Comparison of ENCODE assay signal across 20 cellular contexts in genomic region chr5:175484824-175485223, GRCh38. TPM values are rescaled to one million over a fixed set of nuclear protein-coding genes. Genes with fewer than 3 reads are reported as not detected.
DNase-seq lines count a peak whose midpoint lies in the region; ATAC-seq and TF ChIP-seq lines count a peak whose summit lies in the region.
"Had no signal": no experiment of that assay in that cellular context is flagged by ENCODE, and none has a peak within 500 bp of the region (broad histone marks: within the 10 kb centered on the region; RNA-seq: fewer than 3 reads in every experiment).

No MANE protein-coding gene starts in this region.

- TF ChIP-seq CTCF in natural killer cell (IDR thresholded peaks at IDR 0.05): no peak

- H3K4me3 Mint-ChIP-seq in T-helper 2 cell treated with Interferon-gamma antibody and Interleukin-4, amounts not matched to agents 5 μg/mL and 100 μg/mL, for 36 hours: peak overlapping the region; percentile 10
- peak overlapping the region; percentile 39 for H3K4me3 Mint-ChIP-seq in natural killer cell treated with Interleukin-12 subunit alpha and Interleukin-12 subunit beta and Interleukin-15 and Interleukin-18, amount 100 ng/mL, for 72 hours
- no peak overlapping the region for H3K4me3 Mint-ChIP-seq in natural killer cell
- H3K4me3 Mint-ChIP-seq in stimulated activated naive CD8-positive, alpha-beta T cell treated with anti-CD3 and anti-CD28 coated beads, Interleukin-15, amount 100 ng/mL, for 72 hours: peak overlapping the region; percentile 31 to 71

- no peak for DNase-seq in T-helper 2 cell treated with Interferon-gamma antibody and Interleukin-4, amounts not matched to agents 5 μg/mL and 100 μg/mL, for 36 hours (ENCODE audit: low spot score)
- DNase-seq in T-helper 2 cell (no peak), natural killer cell (no peak), kidney tubule cell (ENCODE audit: low spot score) (peak; percentile 25)
- no peak for DNase-seq in natural killer cell treated with Interleukin-12 subunit alpha and Interleukin-12 subunit beta and Interleukin-15 and Interleukin-18, amount 100 ng/mL, for 72 hours (ENCODE audit: low spot score)
- DNase-seq in stimulated activated naive CD8-positive, alpha-beta T cell treated with anti-CD3 and anti-CD28 coated beads, Interleukin-15, amount 100 ng/mL, for 72 hours: no peak
- DNase-seq: C1 segment of cervical spinal cord, DMS53, IMR-90, NCI-H1417, NCI-H2029 treated with DMSO at 0.1 percent for 48 hours, NCI-H510A, NCI-H82 had no signal

- H3K4me1 Mint-ChIP-seq in T-helper 2 cell treated with Interferon-gamma antibody and Interleukin-4, amounts not matched to agents 5 μg/mL and 100 μg/mL, for 36 hours (ENCODE audit: low read depth): peaks cover 81% of the 10 kb centered on the region
- peaks cover 77 to 86% of the 10 kb centered on the region in 2 donors for H3K4me1 Mint-ChIP-seq in natural killer cell treated with Interleukin-12 subunit alpha and Interleukin-12 subunit beta and Interleukin-15 and Interleukin-18, amount 100 ng/mL, for 72 hours (ENCODE audit: low read depth in 2 of 2)
- peaks cover 65 to 66% of the 10 kb centered on the region in 2 donors for H3K4me1 Mint-ChIP-seq in natural killer cell
- H3K4me1 Mint-ChIP-seq in stimulated activated naive CD8-positive, alpha-beta T cell treated with anti-CD3 and anti-CD28 coated beads, Interleukin-15, amount 100 ng/mL, for 72 hours: peaks cover 100% of the 10 kb centered on the region

- intact Hi-C loops in natural killer cell (cut with micrococcal nuclease): no loop called here

- ATAC-seq in natural killer cell treated with Interleukin-12 subunit alpha and Interleukin-12 subunit beta and Interleukin-15 and Interleukin-18, amount 100 ng/mL, for 72 hours: no peak
- no peak for ATAC-seq in natural killer cell
- ATAC-seq in stimulated activated naive CD8-positive, alpha-beta T cell treated with anti-CD3 and anti-CD28 coated beads, Interleukin-15, amount 100 ng/mL, for 72 hours: no peak
- no peak for ATAC-seq in GM21381 (IDR thresholded peaks at IDR 0.05; ENCODE audit: unreplicated experiment)
- ATAC-seq in GM21619 (IDR thresholded peaks at IDR 0.05; ENCODE audit: unreplicated experiment): no peak
- ATAC-seq: GM12878, HCT116 had no signal

- no peaks in the 10 kb centered on the region for H3K27me3 Mint-ChIP-seq in T-helper 2 cell treated with Interferon-gamma antibody and Interleukin-4, amounts not matched to agents 5 μg/mL and 100 μg/mL, for 36 hours (ENCODE audit: low read depth)
- H3K27me3 Mint-ChIP-seq in natural killer cell treated with Interleukin-12 subunit alpha and Interleukin-12 subunit beta and Interleukin-15 and Interleukin-18, amount 100 ng/mL, for 72 hours: no peaks in the 10 kb centered on the region
- no peaks in the 10 kb centered on the region for H3K27me3 Mint-ChIP-seq in natural killer cell (ENCODE audit: low read depth in 2 of 2)
- H3K27me3 Mint-ChIP-seq in stimulated activated naive CD8-positive, alpha-beta T cell treated with anti-CD3 and anti-CD28 coated beads, Interleukin-15, amount 100 ng/mL, for 72 hours: no peaks in the 10 kb centered on the region

- peak overlapping the region; percentile 8 for H3K27ac Mint-ChIP-seq in T-helper 2 cell treated with Interferon-gamma antibody and Interleukin-4, amounts not matched to agents 5 μg/mL and 100 μg/mL, for 36 hours
- H3K27ac Mint-ChIP-seq in natural killer cell treated with Interleukin-12 subunit alpha and Interleukin-12 subunit beta and Interleukin-15 and Interleukin-18, amount 100 ng/mL, for 72 hours: peak overlapping the region in 1 of 2 donors; percentile 71
- H3K27ac Mint-ChIP-seq in natural killer cell: no peak overlapping the region
- H3K27ac Mint-ChIP-seq in stimulated activated naive CD8-positive, alpha-beta T cell treated with anti-CD3 and anti-CD28 coated beads, Interleukin-15, amount 100 ng/mL, for 72 hours: peak overlapping the region in 1 of 2 donors; percentile 43

- H3K9me3 Mint-ChIP-seq in T-helper 2 cell treated with Interferon-gamma antibody and Interleukin-4, amounts not matched to agents 5 μg/mL and 100 μg/mL, for 36 hours: no peaks in the 10 kb centered on the region
- no peaks in the 10 kb centered on the region for H3K9me3 Mint-ChIP-seq in natural killer cell treated with Interleukin-12 subunit alpha and Interleukin-12 subunit beta and Interleukin-15 and Interleukin-18, amount 100 ng/mL, for 72 hours
- H3K9me3 Mint-ChIP-seq in natural killer cell: no peaks in the 10 kb centered on the region
- H3K9me3 Mint-ChIP-seq in stimulated activated naive CD8-positive, alpha-beta T cell treated with anti-CD3 and anti-CD28 coated beads, Interleukin-15, amount 100 ng/mL, for 72 hours: no peaks in the 10 kb centered on the region

- peaks cover 76% of the 10 kb centered on the region for H3K36me3 Mint-ChIP-seq in T-helper 2 cell treated with Interferon-gamma antibody and Interleukin-4, amounts not matched to agents 5 μg/mL and 100 μg/mL, for 36 hours (ENCODE audit: low read depth)
- H3K36me3 Mint-ChIP-seq in natural killer cell treated with Interleukin-12 subunit alpha and Interleukin-12 subunit beta and Interleukin-15 and Interleukin-18, amount 100 ng/mL, for 72 hours: peaks cover 31% of the 10 kb centered on the region
- no peaks in the 10 kb centered on the region for H3K36me3 Mint-ChIP-seq in natural killer cell

RNA-seq across cellular contexts. Expression of gene SFXN1, which starts 6.5 kb away (rescaled TPM):
- 100 to 1,000 TPM; 185 to 225 TPM for total RNA-seq in natural killer cell treated with Interleukin-12 subunit alpha and Interleukin-12 subunit beta and Interleukin-15 and Interleukin-18, amount 100 ng/mL, for 72 hours
- 10 to 100 TPM; 30.3 to 55.2 (median 44.0) TPM for total RNA-seq in natural killer cell

RNA-seq across cellular contexts. Expression of gene DRD1, which starts 40.8 kb away (rescaled TPM):
- total RNA-seq in natural killer cell treated with Interleukin-12 subunit alpha and Interleukin-12 subunit beta and Interleukin-15 and Interleukin-18, amount 100 ng/mL, for 72 hours: not detected
- total RNA-seq in natural killer cell: not detected
- total RNA-seq: A172, G401, GM12878, LHCN-M2 had no signal
